26 cellular contexts compared by ENCODE assay signal in the genomic region with DNA sequence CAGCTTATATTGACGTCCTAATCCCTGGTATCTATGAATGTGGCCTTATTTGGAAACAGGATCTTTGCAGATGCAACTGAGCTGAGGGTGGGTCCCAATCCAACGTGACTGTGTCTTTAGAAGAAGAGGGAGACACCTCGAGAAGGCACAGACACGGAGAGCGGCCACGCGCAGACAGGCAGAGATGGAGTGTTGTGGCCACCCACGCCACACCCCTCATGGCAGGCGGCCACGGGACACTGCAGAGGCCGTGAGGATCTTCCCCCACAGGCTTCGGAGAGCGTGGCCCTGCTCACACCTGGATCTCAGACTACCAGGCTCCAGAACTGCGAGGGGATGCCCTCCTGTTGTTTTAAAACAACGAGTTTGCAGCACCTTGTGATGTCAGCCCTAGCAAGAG.
"Had no signal": no experiment of that assay in that cellular context is flagged by ENCODE, and none has a peak within 500 bp of the region (broad histone marks: within the 10 kb centered on the region; RNA-seq: fewer than 3 reads in every experiment).

No MANE protein-coding gene starts in this region.

- H2AFZ ChIP-seq: parathyroid adenoma had no signal

- H3K27me3 ChIP-seq: right atrium auricular region, tibial nerve, upper lobe of left lung had no signal

- H3K4me3 ChIP-seq: gastrocnemius medialis, mucosa of descending colon, prostate gland, right atrium auricular region, sigmoid colon, thoracic aorta, tibial nerve, upper lobe of left lung, uterus had no signal

- H3K36me3 Mint-ChIP-seq: mesothelial cell of epicardium, naive B cell had no signal

- H3K27ac Mint-ChIP-seq: dendritic cell treated with granulocyte-macrophage colony-stimulating factor and Interleukin-4, amounts not matched to agents 40 ng/mL and 50 ng/mL, for 4 days; endodermal cell; mesothelial cell of epicardium; nephron progenitor cell; stimulated activated naive B cell treated with anti-CD40 and anti-IgM and Interleukin-4, amounts not matched to agents 10 μg/mL and 1 μg/mL and 100 μg/mL, for 72 hours; stimulated activated naive CD8-positive, alpha-beta T cell treated with anti-CD3 and anti-CD28 coated beads, Interleukin-15, Interleukin-2, amounts not matched to agents 100 ng/mL and 50 ng/mL, for 24 hours had no signal

- H3K79me2 ChIP-seq: parathyroid adenoma had no signal

- H3K9me3 Mint-ChIP-seq: endodermal cell; mesothelial cell of epicardium; nephron progenitor cell; stimulated activated naive B cell treated with anti-CD40 and anti-IgM and Interleukin-4, amounts not matched to agents 10 μg/mL and 1 μg/mL and 100 μg/mL, for 72 hours; stimulated activated naive CD8-positive, alpha-beta T cell treated with anti-CD3 and anti-CD28 coated beads, Interleukin-15, Interleukin-2, amounts not matched to agents 100 ng/mL and 50 ng/mL, for 24 hours had no signal

- ATAC-seq: esophagus mucosa; gastrocnemius medialis; left lobe of liver; mucosa of descending colon; stimulated activated naive B cell treated with anti-CD40 and anti-IgM and Interleukin-4, amounts not matched to agents 10 μg/mL and 1 μg/mL and 100 μg/mL, for 72 hours had no signal

- H3K4me1 ChIP-seq: gastrocnemius medialis, parathyroid adenoma, prostate gland, right atrium auricular region, sigmoid colon, tibial nerve, upper lobe of left lung, uterus had no signal

- H3K4me3 Mint-ChIP-seq: dendritic cell treated with granulocyte-macrophage colony-stimulating factor and Interleukin-4, amounts not matched to agents 40 ng/mL and 50 ng/mL, for 4 days; endodermal cell; mesothelial cell of epicardium; naive B cell; nephron progenitor cell; stimulated activated naive B cell treated with anti-CD40 and anti-IgM and Interleukin-4, amounts not matched to agents 10 μg/mL and 1 μg/mL and 100 μg/mL, for 72 hours; stimulated activated naive CD8-positive, alpha-beta T cell treated with anti-CD3 and anti-CD28 coated beads, Interleukin-15, Interleukin-2, amounts not matched to agents 100 ng/mL and 50 ng/mL, for 24 hours had no signal

- H3K36me3 ChIP-seq: gastrocnemius medialis, prostate gland, right atrium auricular region, sigmoid colon, thoracic aorta, tibial nerve, upper lobe of left lung, uterus had no signal

- H3K27ac ChIP-seq: epithelial cell of prostate, gastrocnemius medialis, parathyroid adenoma, prostate gland, right atrium auricular region, sigmoid colon, thoracic aorta, tibial nerve, upper lobe of left lung, uterus had no signal

- DNase-seq: cerebellar nuclear complex; effector CD8-positive, alpha-beta T cell; endodermal cell; foreskin fibroblast; gastrocnemius medialis; mesenchymal stem cell; mucosa of descending colon; naive B cell; nephron progenitor cell; sigmoid colon; stimulated activated CD4-positive, alpha-beta T cell treated with anti-CD3 and anti-CD28 coated beads, Interleukin-15, amount 100 ng/mL, for 24 hours; stimulated activated CD4-positive, alpha-beta T cell treated with anti-CD3 and anti-CD28 coated beads, Interleukin-2, amount 100 ng/mL, for 48 hours; stimulated activated naive B cell treated with anti-CD40 and anti-IgM and Interleukin-4, amounts not matched to agents 10 μg/mL and 1 μg/mL and 100 μg/mL, for 72 hours; upper lobe of left lung; uterus had no signal

- H3K4me1 Mint-ChIP-seq: mesothelial cell of epicardium had no signal
